22 cellular contexts compared by ENCODE assay signal in genomic region chr2:175926272-175926671, GRCh38.
DNase-seq lines count a peak whose midpoint lies in the region; ATAC-seq and TF ChIP-seq lines count a peak whose summit lies in the region.
"Had no signal": no experiment of that assay in that cellular context is flagged by ENCODE, and none has a peak within 500 bp of the region (broad histone marks: within the 10 kb centered on the region; RNA-seq: fewer than 3 reads in every experiment).

No MANE protein-coding gene starts in this region.

- H3K27me3 ChIP-seq in brain microvascular endothelial cell (replicated peaks): no peaks in the 10 kb centered on the region
- no peaks in the 10 kb centered on the region for H3K27me3 ChIP-seq in HAP-1 (ENCODE audit: low read depth)
- H3K27me3 ChIP-seq: left lung, SJCRH30 had no signal

- no peaks in the 10 kb centered on the region for H3K9me3 ChIP-seq in HAP-1
- H3K9me3 ChIP-seq: left lung had no signal

- no peaks in the 10 kb centered on the region for H3K4me1 ChIP-seq in HAP-1
- H3K4me1 ChIP-seq: left lung, SJCRH30 had no signal

- DNase-seq in AG20443 (ENCODE audit: low spot score) (peak; percentile 43), HS-5 (ENCODE audit: low read depth) (peak; percentile 68), brain microvascular endothelial cell (peak; percentile 6), iris pigment epithelial cell (ENCODE audit: low read depth) (peak; percentile 49), HAP-1 (ENCODE audit: low spot score in 2 of 2) (no peak), substantia nigra (lab: John Stamatoyannopoulos, UW) (no peak), GDM1 (lab: John Stamatoyannopoulos, UW) (no peak)
- DNase-seq: activated CD4-positive, alpha-beta T cell treated with anti-CD3 and anti-CD28 coated beads, Interleukin-2, amount 50 U/mL, for 48 hours; activated gamma-delta T cell; amniotic stem cell; erythroblast; head of caudate nucleus; KBM-7; left lung; NCI-H1930; NCI-H226; SJCRH30; stimulated activated naive CD4-positive, alpha-beta T cell; WERI-Rb-1 had no signal

- ATAC-seq in GM21390 (IDR thresholded peaks at IDR 0.05; ENCODE audit: unreplicated experiment): no peak

- H3K36me3 ChIP-seq in brain microvascular endothelial cell (replicated peaks): no peaks in the 10 kb centered on the region
- peaks cover 4% of the 10 kb centered on the region for H3K36me3 ChIP-seq in HAP-1 (replicated peaks)
- H3K36me3 ChIP-seq: WERI-Rb-1 had no signal

- in situ Hi-C loops in brain microvascular endothelial cell (cut with HindIII; ENCODE audit: low pct_ligation_motif_present, low sequenced_read_pairs): no loop called here
- in situ Hi-C loops in HAP-1 (cut with MboI; ENCODE audit: low sequenced_read_pairs): no loop called here

- TF ChIP-seq CTCF in brain microvascular endothelial cell (IDR thresholded peaks at IDR 0.05; ENCODE audit: low read depth, low read length, missing control alignments): no peak

- no peak overlapping the region for H3K27ac ChIP-seq in brain microvascular endothelial cell
- H3K27ac ChIP-seq in substantia nigra (ENCODE audit: low read depth, low read length, poor library complexity, severe bottlenecking): no peak overlapping the region
- H3K27ac ChIP-seq: HL-60, left lung, SJCRH30, skin epidermis, WERI-Rb-1 had no signal

- H3K4me3 ChIP-seq in brain microvascular endothelial cell (ENCODE audit: low read depth, low read length): no peak overlapping the region
- no peak overlapping the region for H3K4me3 ChIP-seq in HAP-1
- H3K4me3 ChIP-seq: left lung, SJCRH30, skin epidermis had no signal

Comparison
In these comparisons a context has a peak if more than half of its experiments do, and no peak if none do; other contexts are left out.
1. DNase-seq: peak in AG20443 (single experiment), HS-5 (single experiment), brain microvascular endothelial cell (single experiment) and iris pigment epithelial cell (single experiment); none in HAP-1 (0 of 2), substantia nigra (0 of 49) and GDM1 (single experiment).